ENCODE assay signal across 14 cellular contexts in genomic region chr6:89596484-89596883, GRCh38. TPM values are rescaled to one million over a fixed set of nuclear protein-coding genes. Genes with fewer than 3 reads are reported as not detected.
DNase-seq lines count a peak whose midpoint lies in the region; ATAC-seq and TF ChIP-seq lines count a peak whose summit lies in the region.
"Had no signal": no experiment of that assay in that cellular context is flagged by ENCODE, and none has a peak within 500 bp of the region (broad histone marks: within the 10 kb centered on the region; RNA-seq: fewer than 3 reads in every experiment).

No MANE protein-coding gene starts in this region.

- peaks cover 7% of the 10 kb centered on the region for H3K9me3 Mint-ChIP-seq in MCF 10A (ENCODE audit: unreplicated experiment)
- H3K9me3 Mint-ChIP-seq in activated T-helper 2 cell treated with anti-CD3 and anti-CD28 coated beads, Interferon-gamma antibody, Interleukin-2, Interleukin-4, amounts not matched to agents 10 μg/mL and 5 μg/mL and 100 μg/mL, durations not matched to agents 14 hours and 24 hours and 36 hours: peaks cover 16% of the 10 kb centered on the region

- TF ChIP-seq POLR2A in breast epithelium (IDR thresholded peaks at IDR 0.05) (no peak), testis (IDR thresholded peaks at IDR 0.05) (no peak)

- no peak overlapping the region for H3K27ac Mint-ChIP-seq in MCF 10A (ENCODE audit: low read depth, unreplicated experiment)
- H3K27ac Mint-ChIP-seq in activated T-helper 2 cell treated with anti-CD3 and anti-CD28 coated beads, Interferon-gamma antibody, Interleukin-2, Interleukin-4, amounts not matched to agents 10 μg/mL and 5 μg/mL and 100 μg/mL, durations not matched to agents 14 hours and 24 hours and 36 hours: peak overlapping the region; percentile 77
- H3K27ac Mint-ChIP-seq: dendritic cell treated with granulocyte-macrophage colony-stimulating factor and Interleukin-4, amounts not matched to agents 40 ng/mL and 50 ng/mL, for 4 days had no signal

- H4K20me1 ChIP-seq in MM.1S (ENCODE audit: insufficient read depth, low read length): no peaks in the 10 kb centered on the region

- H3K36me3 ChIP-seq in breast epithelium (no peaks in the 10 kb centered on the region), MM.1S (replicated peaks; ENCODE audit: insufficient read depth, low read length) (no peaks in the 10 kb centered on the region), testis (ENCODE audit: low read depth, missing control alignments) (no peaks in the 10 kb centered on the region)
- H3K36me3 ChIP-seq: esophagus muscularis mucosa, HAP-1, spleen, suprapubic skin had no signal

- intact Hi-C loops in MCF 10A (cut with micrococcal nuclease) (loop anchor here (5.0 kb wide), 1 partner anchor 164 kb away; the partner anchor contains the start of gene ANKRD6), breast epithelium (cut with DNase I; ENCODE audit: low total_unique reads) (no loop called here), testis (cut with DNase I; ENCODE audit: low total_unique reads) (no loop called here)
- intact Hi-C loops in activated T-helper 2 cell treated with anti-CD3 and anti-CD28 coated beads, Interferon-gamma antibody, Interleukin-2, Interleukin-4, amounts not matched to agents 10 μg/mL and 5 μg/mL and 100 μg/mL, durations not matched to agents 14 hours and 24 hours and 36 hours (cut with micrococcal nuclease): loop anchor here (5.0 kb wide), 2 partner anchors 164 to 229 kb away; partner anchors contain the start of gene ANKRD6

- H3K27ac ChIP-seq in breast epithelium: no peak overlapping the region
- peak overlapping the region; percentile 9; the same call in 1 of the 2 replicates for H3K27ac ChIP-seq in MM.1S (ENCODE audit: low read length)
- no peak overlapping the region for H3K27ac ChIP-seq in testis
- H3K27ac ChIP-seq: esophagus muscularis mucosa, hepatocyte, suprapubic skin had no signal

- H3K4me1 Mint-ChIP-seq in MCF 10A (ENCODE audit: insufficient read depth, unreplicated experiment): peaks cover 6% of the 10 kb centered on the region
- peaks cover 29% of the 10 kb centered on the region for H3K4me1 Mint-ChIP-seq in activated T-helper 2 cell treated with anti-CD3 and anti-CD28 coated beads, Interferon-gamma antibody, Interleukin-2, Interleukin-4, amounts not matched to agents 10 μg/mL and 5 μg/mL and 100 μg/mL, durations not matched to agents 14 hours and 24 hours and 36 hours (ENCODE audit: low read depth)

- no peak overlapping the region for H3K9ac ChIP-seq in MM.1S (ENCODE audit: low read length)

- H3K9me3 ChIP-seq in breast epithelium (no peaks in the 10 kb centered on the region), MM.1S (replicated peaks; ENCODE audit: insufficient read depth, low read length) (no peaks in the 10 kb centered on the region), testis (no peaks in the 10 kb centered on the region)
- H3K9me3 ChIP-seq: esophagus muscularis mucosa, HAP-1, spleen, suprapubic skin had no signal

- DNase-seq in MCF 10A (ENCODE audit: unreplicated experiment): peak; percentile 6
- no peak for DNase-seq in breast epithelium (ENCODE audit: low spot score in 2 of 2)
- no peak for DNase-seq in MM.1S
- DNase-seq in activated T-helper 2 cell treated with anti-CD3 and anti-CD28 coated beads, Interferon-gamma antibody, Interleukin-2, Interleukin-4, amounts not matched to agents 10 μg/mL and 5 μg/mL and 100 μg/mL, durations not matched to agents 14 hours and 24 hours and 36 hours (ENCODE audit: low spot score): no peak
- DNase-seq in testis: peak; percentile 30
- DNase-seq: DMS79, spleen had no signal

- no peaks in the 10 kb centered on the region for H3K9me2 ChIP-seq in MM.1S (replicated peaks; ENCODE audit: insufficient read depth, low read length)

- H3F3A ChIP-seq in MM.1S (ENCODE audit: insufficient read depth, low read length): peaks cover 8% of the 10 kb centered on the region; the same call in 1 of the 2 replicates

- CTCF ChIA-PET in MCF 10A (lab: Yijun Ruan, JAX): interaction anchor here (0.8 to 6.8 kb wide), 3 partner anchors 13 to 225 kb away, joined by 4 to 58 read pairs (median 25); partner anchors contain the start of gene ANKRD6

- H3K4me1 ChIP-seq in breast epithelium: no peaks in the 10 kb centered on the region
- H3K4me1 ChIP-seq in MM.1S (ENCODE audit: low read length): peaks cover 30% of the 10 kb centered on the region
- peaks cover 3% of the 10 kb centered on the region for H3K4me1 ChIP-seq in testis
- H3K4me1 ChIP-seq: esophagus muscularis mucosa, HAP-1, suprapubic skin had no signal

- TF ChIP-seq CTCF in MCF 10A (IDR thresholded peaks at IDR 0.05; ENCODE audit: unreplicated experiment): no peak
- no peak for TF ChIP-seq CTCF in breast epithelium (IDR thresholded peaks at IDR 0.05)
- TF ChIP-seq CTCF in MM.1S (IDR thresholded peaks at IDR 0.05; ENCODE audit: low read length): no peak
- TF ChIP-seq CTCF in testis (IDR thresholded peaks at IDR 0.05): no peak

- no peaks in the 10 kb centered on the region for H3K27me3 ChIP-seq in breast epithelium
- H3K27me3 ChIP-seq in MM.1S (replicated peaks; ENCODE audit: insufficient read depth, low read length): no peaks in the 10 kb centered on the region
- no peaks in the 10 kb centered on the region for H3K27me3 ChIP-seq in testis
- H3K27me3 ChIP-seq: esophagus muscularis mucosa, hepatocyte, spleen, suprapubic skin had no signal

- ATAC-seq in HG03378 (IDR thresholded peaks at IDR 0.05; ENCODE audit: unreplicated experiment) (no peak), HG03280 (IDR thresholded peaks at IDR 0.05; ENCODE audit: unreplicated experiment) (no peak)

- POLR2A ChIA-PET in MCF 10A (lab: Yijun Ruan, JAX): no interaction called here

- H3K4me3 ChIP-seq in breast epithelium: no peak overlapping the region
- no peak overlapping the region for H3K4me3 ChIP-seq in MM.1S (ENCODE audit: low read length)
- H3K4me3 ChIP-seq in testis: no peak overlapping the region
- H3K4me3 ChIP-seq: esophagus muscularis mucosa, HAP-1, hepatocyte, spleen, suprapubic skin had no signal

- no peaks in the 10 kb centered on the region for H3K36me3 Mint-ChIP-seq in MCF 10A (ENCODE audit: insufficient read depth, unreplicated experiment)
- H3K36me3 Mint-ChIP-seq in activated T-helper 2 cell treated with anti-CD3 and anti-CD28 coated beads, Interferon-gamma antibody, Interleukin-2, Interleukin-4, amounts not matched to agents 10 μg/mL and 5 μg/mL and 100 μg/mL, durations not matched to agents 14 hours and 24 hours and 36 hours (ENCODE audit: low read depth): peaks cover 14% of the 10 kb centered on the region

- no peak overlapping the region for H3K4me2 ChIP-seq in MM.1S (ENCODE audit: low read depth, low read length)
- H3K4me2 ChIP-seq: hepatocyte had no signal

- WGBS in testis, 2 donors: 64 to 82% methylated on average over 1 of the region's 1 CpG

- peaks cover 25% of the 10 kb centered on the region for H3K27me3 Mint-ChIP-seq in MCF 10A (ENCODE audit: insufficient read depth, unreplicated experiment)
- H3K27me3 Mint-ChIP-seq in activated T-helper 2 cell treated with anti-CD3 and anti-CD28 coated beads, Interferon-gamma antibody, Interleukin-2, Interleukin-4, amounts not matched to agents 10 μg/mL and 5 μg/mL and 100 μg/mL, durations not matched to agents 14 hours and 24 hours and 36 hours (ENCODE audit: low read depth): no peaks in the 10 kb centered on the region
- H3K27me3 Mint-ChIP-seq: dendritic cell treated with granulocyte-macrophage colony-stimulating factor and Interleukin-4, amounts not matched to agents 40 ng/mL and 50 ng/mL, for 4 days had no signal

- H3K79me2 ChIP-seq in MM.1S (ENCODE audit: low read length): no peaks in the 10 kb centered on the region
- H3K79me2 ChIP-seq: hepatocyte had no signal

- no TSS peak for BruUV-seq in MCF 10A (replicated peaks; lab: Mats Ljungman, UMichigan)

- H3K4me3 Mint-ChIP-seq in MCF 10A (ENCODE audit: unreplicated experiment): no peak overlapping the region
- no peak overlapping the region for H3K4me3 Mint-ChIP-seq in activated T-helper 2 cell treated with anti-CD3 and anti-CD28 coated beads, Interferon-gamma antibody, Interleukin-2, Interleukin-4, amounts not matched to agents 10 μg/mL and 5 μg/mL and 100 μg/mL, durations not matched to agents 14 hours and 24 hours and 36 hours (ENCODE audit: low read depth)
- H3K4me3 Mint-ChIP-seq: dendritic cell treated with granulocyte-macrophage colony-stimulating factor and Interleukin-4, amounts not matched to agents 40 ng/mL and 50 ng/mL, for 4 days had no signal

- H2AFZ ChIP-seq in MM.1S (ENCODE audit: low read length): no peak overlapping the region
- H2AFZ ChIP-seq: hepatocyte had no signal

RNA-seq across cellular contexts. Expression of gene LYRM2, which starts 42.1 kb away (rescaled TPM):
- total RNA-seq in MCF 10A (2022) (41.1 and 43.8 TPM in 2 replicates), breast epithelium (10 to 100 TPM; 20.3 to 27.4 (median 23.2) TPM), testis (10 to 100 TPM; 18.6 to 24.8 TPM)
- total RNA-seq in activated T-helper 2 cell treated with anti-CD3 and anti-CD28 coated beads, Interferon-gamma antibody, Interleukin-2, Interleukin-4, amounts not matched to agents 10 μg/mL and 5 μg/mL and 100 μg/mL, durations not matched to agents 14 hours and 24 hours and 36 hours: 28.7 and 30.0 TPM in 2 replicates
- polyA plus RNA-seq in testis (ENCODE audit: insufficient read depth, low read depth, low replicate concordance): 32.5 TPM

Comparison
In these comparisons a context has a peak if more than half of its experiments do, and no peak if none do; other contexts are left out.
1. DNase-seq: peak in MCF 10A (single experiment) and testis (single experiment); none in breast epithelium (0 of 2), MM.1S (single experiment) and activated T-helper 2 cell treated with anti-CD3 and anti-CD28 coated beads, Interferon-gamma antibody, Interleukin-2, Interleukin-4, amounts not matched to agents 10 μg/mL and 5 μg/mL and 100 μg/mL, durations not matched to agents 14 hours and 24 hours and 36 hours (single experiment).
2. intact Hi-C loops: an anchor here in MCF 10A (5.0 kb wide) and activated T-helper 2 cell treated with anti-CD3 and anti-CD28 coated beads, Interferon-gamma antibody, Interleukin-2, Interleukin-4, amounts not matched to agents 10 μg/mL and 5 μg/mL and 100 μg/mL, durations not matched to agents 14 hours and 24 hours and 36 hours (5.0 kb wide); none called in breast epithelium and testis.